ENCODE assay signal across 14 cellular contexts in the genomic region with DNA sequence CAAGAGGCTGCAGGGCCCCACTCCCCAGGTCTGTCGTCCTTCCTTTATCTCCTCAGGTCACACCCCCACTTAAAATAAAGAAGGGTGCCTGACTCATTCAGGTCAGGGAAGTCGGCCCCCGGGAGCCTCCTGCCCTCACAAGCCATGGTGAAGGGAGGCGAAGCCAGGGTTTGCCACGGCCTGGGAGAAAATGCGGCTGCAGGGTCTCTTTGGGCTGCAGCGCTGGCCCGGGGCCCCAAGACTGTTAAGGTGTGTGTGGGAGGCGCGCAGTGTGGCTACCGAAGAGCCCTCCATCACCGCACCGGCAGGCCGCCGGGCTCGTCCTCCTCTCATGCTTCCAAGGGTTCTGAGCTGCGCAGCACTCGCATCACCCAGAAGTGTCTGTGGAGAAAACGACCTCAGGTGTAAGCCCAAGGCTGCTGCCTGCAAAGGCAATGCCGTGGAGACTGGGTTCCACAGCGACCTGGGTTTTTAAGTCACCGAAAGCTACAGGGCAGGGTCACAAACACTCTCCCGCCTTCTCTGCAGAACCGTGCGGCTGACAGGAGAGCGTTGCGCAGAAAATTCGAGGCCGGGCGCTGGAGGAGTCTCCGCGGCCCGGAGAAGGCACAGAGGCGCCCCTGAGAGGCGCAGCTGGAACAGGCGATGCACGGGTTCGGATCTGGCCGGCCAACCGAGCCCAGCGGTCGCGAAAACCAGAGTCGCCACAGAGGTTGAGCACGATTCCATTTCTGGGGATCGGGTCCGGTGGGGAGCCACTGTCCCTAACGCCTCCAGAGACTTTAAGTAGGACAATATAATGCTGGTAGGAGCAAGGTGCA. TPM values are rescaled to one million over a fixed set of nuclear protein-coding genes. Genes with fewer than 3 reads are reported as not detected.
DNase-seq lines count a peak whose midpoint lies in the region; ATAC-seq and TF ChIP-seq lines count a peak whose summit lies in the region.
"Had no signal": no experiment of that assay in that cellular context is flagged by ENCODE, and none has a peak within 500 bp of the region (broad histone marks: within the 10 kb centered on the region; RNA-seq: fewer than 3 reads in every experiment).

No MANE protein-coding gene starts in this region.

- H3K4me3 ChIP-seq in RWPE2 (ENCODE audit: severe bottlenecking) (no peak overlapping the region), osteoblast (ENCODE audit: insufficient read depth, low read length) (no peak overlapping the region)
- peak overlapping the region; percentile 13 for H3K4me3 ChIP-seq in effector memory CD4-positive, alpha-beta T cell (ENCODE audit: insufficient read depth, low read depth, low read length, poor library complexity, severe bottlenecking)
- H3K4me3 ChIP-seq: MG63 had no signal

- peak; percentile 40 for DNase-seq in DMS79 treated with DMSO at 0.1 percent for 48 hours (lab: John Stamatoyannopoulos, UW)
- no peak for DNase-seq in DMS79 (lab: John Stamatoyannopoulos, UW)
- no peak for DNase-seq in RWPE2 (ENCODE audit: low spot score)
- no peak for DNase-seq in effector memory CD4-positive, alpha-beta T cell
- peak; percentile 80 for DNase-seq in osteoblast (ENCODE audit: insufficient read length, low spot score, missing footprints)
- no peak for DNase-seq in superior temporal gyrus (ENCODE audit: extremely low spot score)
- DNase-seq: 8988T; activated CD4-positive, alpha-beta T cell treated with anti-CD3 and anti-CD28 coated beads, Interleukin-2, amount 50 U/mL, for 1 hour; hypothalamus; MG63; stimulated activated naive CD4-positive, alpha-beta T cell treated with Interleukin-2 at 50 U/mL for 16 hours had no signal

- H4K20me1 ChIP-seq in osteoblast (ENCODE audit: insufficient read depth, low read length), result no peaks in the 10 kb centered on the region

- no peaks in the 10 kb centered on the region for H3K79me2 ChIP-seq in osteoblast (ENCODE audit: insufficient read depth, low read length)

- no peak overlapping the region for H3K4me2 ChIP-seq in osteoblast (ENCODE audit: insufficient read depth, low read length)

- peak; percentile 30 for ATAC-seq in RWPE2 (ENCODE audit: low read depth)
- ATAC-seq in GM19328 (IDR thresholded peaks at IDR 0.05; ENCODE audit: unreplicated experiment), result no peak
- no peak for ATAC-seq in GM21390 (IDR thresholded peaks at IDR 0.05; ENCODE audit: unreplicated experiment)

- no peaks in the 10 kb centered on the region for H3K4me1 ChIP-seq in RWPE2 (ENCODE audit: insufficient read depth, poor library complexity, severe bottlenecking)
- H3K4me1 ChIP-seq in effector memory CD4-positive, alpha-beta T cell (ENCODE audit: control insufficient read depth, insufficient read depth, low read length, poor library complexity, severe bottlenecking), result peaks cover 41% of the 10 kb centered on the region
- H3K4me1 ChIP-seq in osteoblast (ENCODE audit: insufficient read depth, low read length), result peaks cover 6% of the 10 kb centered on the region

- no peak overlapping the region for H3K27ac ChIP-seq in RWPE2 (ENCODE audit: poor library complexity, severe bottlenecking)
- no peak overlapping the region for H3K27ac ChIP-seq in effector memory CD4-positive, alpha-beta T cell (ENCODE audit: insufficient read depth, low read length, poor library complexity, severe bottlenecking)
- H3K27ac ChIP-seq in osteoblast (ENCODE audit: low read depth, low read length), result no peak overlapping the region

- H3K27me3 ChIP-seq in RWPE2 (ENCODE audit: insufficient read depth, poor library complexity, severe bottlenecking), result peaks cover 83% of the 10 kb centered on the region
- peaks cover 76% of the 10 kb centered on the region for H3K27me3 ChIP-seq in effector memory CD4-positive, alpha-beta T cell (replicated peaks; ENCODE audit: control insufficient read depth, insufficient read depth, low read length, poor library complexity, severe bottlenecking)
- H3K27me3 ChIP-seq in osteoblast (ENCODE audit: insufficient read depth, low read length), result peaks cover 80% of the 10 kb centered on the region
- H3K27me3 ChIP-seq: MG63 had no signal

- no peak overlapping the region for H2AFZ ChIP-seq in osteoblast (ENCODE audit: low read length)

- no peaks in the 10 kb centered on the region for H3K9me3 ChIP-seq in RWPE2 (ENCODE audit: severe bottlenecking)
- H3K9me3 ChIP-seq in effector memory CD4-positive, alpha-beta T cell (ENCODE audit: control insufficient read depth, low read length), result no peaks in the 10 kb centered on the region
- H3K9me3 ChIP-seq in osteoblast (ENCODE audit: low read depth, low read length), result no peaks in the 10 kb centered on the region
- H3K9me3 ChIP-seq: MG63 had no signal

- TF ChIP-seq CTCF in RWPE2 (IDR thresholded peaks at IDR 0.05; ENCODE audit: poor library complexity, severe bottlenecking), result no peak
- no peak for TF ChIP-seq CTCF in osteoblast (IDR thresholded peaks at IDR 0.05; ENCODE audit: extremely low read depth, low read depth, low read length)

- H3K36me3 ChIP-seq in RWPE2 (ENCODE audit: low read depth) (no peaks in the 10 kb centered on the region), osteoblast (ENCODE audit: insufficient read depth, low read length) (no peaks in the 10 kb centered on the region)
- no peaks in the 10 kb centered on the region for H3K36me3 ChIP-seq in effector memory CD4-positive, alpha-beta T cell (ENCODE audit: control insufficient read depth, insufficient read depth, low read length)
- H3K36me3 ChIP-seq: MG63 had no signal

RNA-seq across cellular contexts. Expression of a gene that starts 8.7 kb away (rescaled TPM):
- total RNA-seq in osteoblast, result under 0.01 and 0.36 TPM in 2 replicates
- total RNA-seq: SK-MEL-5 had no signal

RNA-seq across cellular contexts. Expression of a gene that starts 8.8 kb away (rescaled TPM):
- 0.36 TPM in 1 of 2 replicates, not detected in the other for total RNA-seq in osteoblast
- total RNA-seq: SK-MEL-5 had no signal

Comparison
In these comparisons a context has a peak if more than half of its experiments do, and no peak if none do; other contexts are left out.
1. DNase-seq: peak in DMS79 treated with DMSO at 0.1 percent for 48 hours (single experiment) and osteoblast (single experiment); none in DMS79 (single experiment), RWPE2 (single experiment), effector memory CD4-positive, alpha-beta T cell (0 of 3) and superior temporal gyrus (single experiment).